ENCODE assay signal across 9 cellular contexts in genomic region chr11:18046116-18046777, GRCh38. TPM values are rescaled to one million over a fixed set of nuclear protein-coding genes. Genes with fewer than 3 reads are reported as not detected.
DNase-seq lines count a peak whose midpoint lies in the region; ATAC-seq and TF ChIP-seq lines count a peak whose summit lies in the region.
"Had no signal": no experiment of that assay in that cellular context is flagged by ENCODE, and none has a peak within 500 bp of the region (broad histone marks: within the 10 kb centered on the region; RNA-seq: fewer than 3 reads in every experiment).

Gene TPH1 (minus strand): TSS chr11:18046269. CDS start chr11:18040762, 5,507 bp downstream.

- DNase-seq in DMS53 treated with DMSO at 0.1 percent for 48 hours (lab: John Stamatoyannopoulos, UW; ENCODE audit: unreplicated experiment) (peak; percentile 61), NCI-H774 (lab: John Stamatoyannopoulos, UW) (peak; percentile 81), fibroblast of villous mesenchyme (ENCODE audit: low read depth) (peak; percentile 12), non-pigmented ciliary epithelial cell (ENCODE audit: low read depth) (peak; percentile 23), NCI-H1694 treated with DMSO at 0.1 percent for 48 hours (lab: John Stamatoyannopoulos, UW) (no peak), UCSD-AML1 (lab: John Stamatoyannopoulos, UW; ENCODE audit: unreplicated experiment) (no peak), inferior parietal cortex (ENCODE audit: extremely low spot score) (no peak)
- DNase-seq: naive B cell had no signal

- no peak within 1 kb of the TSS for H3K4me3 ChIP-seq in fibroblast of villous mesenchyme (ENCODE audit: low read depth, low read length)

- ATAC-seq in GM18868 (IDR thresholded peaks at IDR 0.05; ENCODE audit: unreplicated experiment) = no peak

- no peak for TF ChIP-seq CTCF in fibroblast of villous mesenchyme (IDR thresholded peaks at IDR 0.05; ENCODE audit: insufficient read depth, low read depth, low read length)

RNA-seq across cellular contexts. Expression of gene TPH1, which starts in this region (rescaled TPM):
- total RNA-seq in fibroblast of villous mesenchyme = under 0.01 TPM in 2 replicates

Comparison
In these comparisons a context has a peak if more than half of its experiments do, and no peak if none do; other contexts are left out.
1. Peak in DNase-seq in fibroblast of villous mesenchyme; RNA of the gene not detected or under 1 TPM.
2. DNase-seq: peak in DMS53 treated with DMSO at 0.1 percent for 48 hours (single experiment), NCI-H774 (single experiment) and non-pigmented ciliary epithelial cell (single experiment); none in NCI-H1694 treated with DMSO at 0.1 percent for 48 hours (single experiment), UCSD-AML1 (single experiment) and inferior parietal cortex (single experiment).